In the genomic region with DNA sequence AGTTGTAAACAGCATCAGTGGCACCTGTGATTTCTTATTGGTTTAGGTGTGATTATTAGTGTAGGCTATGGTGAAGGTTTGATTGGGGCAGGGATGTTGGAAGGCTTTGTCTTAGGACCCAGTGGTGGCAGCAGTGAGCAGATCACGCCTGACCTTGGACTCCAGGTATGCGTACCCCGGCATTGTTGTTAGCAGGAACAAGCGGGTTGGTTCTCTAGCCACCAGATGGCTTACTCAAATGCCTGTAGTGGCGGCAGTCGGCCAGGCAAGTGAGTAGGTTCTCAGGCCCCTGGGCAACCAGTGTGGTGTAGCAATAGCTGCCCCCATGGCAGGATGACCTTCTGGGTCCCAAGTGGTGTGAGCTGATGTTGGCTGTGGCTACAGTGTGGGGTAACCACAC, we compare ENCODE assay signal across 1 cellular context.
TF ChIP-seq lines count a peak whose summit lies in the region.

No MANE protein-coding gene starts in this region.

TF ChIP-seq in HCT116, 20 proteins besides CTCF, POLR2A, EP300 and RAD21 (continued from another document):
- TF ChIP-seq, protein P1, sequence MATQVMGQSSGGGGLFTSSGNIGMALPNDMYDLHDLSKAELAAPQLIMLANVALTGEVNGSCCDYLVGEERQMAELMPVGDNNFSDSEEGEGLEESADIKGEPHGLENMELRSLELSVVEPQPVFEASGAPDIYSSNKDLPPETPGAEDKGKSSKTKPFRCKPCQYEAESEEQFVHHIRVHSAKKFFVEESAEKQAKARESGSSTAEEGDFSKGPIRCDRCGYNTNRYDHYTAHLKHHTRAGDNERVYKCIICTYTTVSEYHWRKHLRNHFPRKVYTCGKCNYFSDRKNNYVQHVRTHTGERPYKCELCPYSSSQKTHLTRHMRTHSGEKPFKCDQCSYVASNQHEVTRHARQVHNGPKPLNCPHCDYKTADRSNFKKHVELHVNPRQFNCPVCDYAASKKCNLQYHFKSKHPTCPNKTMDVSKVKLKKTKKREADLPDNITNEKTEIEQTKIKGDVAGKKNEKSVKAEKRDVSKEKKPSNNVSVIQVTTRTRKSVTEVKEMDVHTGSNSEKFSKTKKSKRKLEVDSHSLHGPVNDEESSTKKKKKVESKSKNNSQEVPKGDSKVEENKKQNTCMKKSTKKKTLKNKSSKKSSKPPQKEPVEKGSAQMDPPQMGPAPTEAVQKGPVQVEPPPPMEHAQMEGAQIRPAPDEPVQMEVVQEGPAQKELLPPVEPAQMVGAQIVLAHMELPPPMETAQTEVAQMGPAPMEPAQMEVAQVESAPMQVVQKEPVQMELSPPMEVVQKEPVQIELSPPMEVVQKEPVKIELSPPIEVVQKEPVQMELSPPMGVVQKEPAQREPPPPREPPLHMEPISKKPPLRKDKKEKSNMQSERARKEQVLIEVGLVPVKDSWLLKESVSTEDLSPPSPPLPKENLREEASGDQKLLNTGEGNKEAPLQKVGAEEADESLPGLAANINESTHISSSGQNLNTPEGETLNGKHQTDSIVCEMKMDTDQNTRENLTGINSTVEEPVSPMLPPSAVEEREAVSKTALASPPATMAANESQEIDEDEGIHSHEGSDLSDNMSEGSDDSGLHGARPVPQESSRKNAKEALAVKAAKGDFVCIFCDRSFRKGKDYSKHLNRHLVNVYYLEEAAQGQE (IDR thresholded peaks at IDR 0.05; ENCODE audit: low read depth): no peak
- TF ChIP-seq SRF (IDR thresholded peaks at IDR 0.05; ENCODE audit: low read depth) (no peak), SP1 (IDR thresholded peaks at IDR 0.05; ENCODE audit: low read depth) (no peak), TCF7L2 (IDR thresholded peaks at IDR 0.05; ENCODE audit: borderline replicate concordance, extremely low read depth, insufficient read depth, insufficient read length) (no peak), ELF1 (IDR thresholded peaks at IDR 0.05; ENCODE audit: borderline replicate concordance, low read depth) (no peak), CEBPB (IDR thresholded peaks at IDR 0.05; ENCODE audit: low read depth) (no peak), CBX3 (IDR thresholded peaks at IDR 0.05; ENCODE audit: low read depth) (no peak), JUND (IDR thresholded peaks at IDR 0.05) (no peak), EZH2 (IDR thresholded peaks at IDR 0.05) (no peak), EZH2phosphoT487 (IDR thresholded peaks at IDR 0.05; ENCODE audit: borderline replicate concordance) (no peak)
- TF ChIP-seq, protein P2, sequence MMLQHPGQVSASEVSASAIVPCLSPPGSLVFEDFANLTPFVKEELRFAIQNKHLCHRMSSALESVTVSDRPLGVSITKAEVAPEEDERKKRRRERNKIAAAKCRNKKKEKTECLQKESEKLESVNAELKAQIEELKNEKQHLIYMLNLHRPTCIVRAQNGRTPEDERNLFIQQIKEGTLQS (IDR thresholded peaks at IDR 0.05): no peak
- TF ChIP-seq, protein P3, sequence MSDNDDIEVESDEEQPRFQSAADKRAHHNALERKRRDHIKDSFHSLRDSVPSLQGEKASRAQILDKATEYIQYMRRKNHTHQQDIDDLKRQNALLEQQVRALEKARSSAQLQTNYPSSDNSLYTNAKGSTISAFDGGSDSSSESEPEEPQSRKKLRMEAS (IDR thresholded peaks at IDR 0.05): no peak
- TF ChIP-seq, protein P4, sequence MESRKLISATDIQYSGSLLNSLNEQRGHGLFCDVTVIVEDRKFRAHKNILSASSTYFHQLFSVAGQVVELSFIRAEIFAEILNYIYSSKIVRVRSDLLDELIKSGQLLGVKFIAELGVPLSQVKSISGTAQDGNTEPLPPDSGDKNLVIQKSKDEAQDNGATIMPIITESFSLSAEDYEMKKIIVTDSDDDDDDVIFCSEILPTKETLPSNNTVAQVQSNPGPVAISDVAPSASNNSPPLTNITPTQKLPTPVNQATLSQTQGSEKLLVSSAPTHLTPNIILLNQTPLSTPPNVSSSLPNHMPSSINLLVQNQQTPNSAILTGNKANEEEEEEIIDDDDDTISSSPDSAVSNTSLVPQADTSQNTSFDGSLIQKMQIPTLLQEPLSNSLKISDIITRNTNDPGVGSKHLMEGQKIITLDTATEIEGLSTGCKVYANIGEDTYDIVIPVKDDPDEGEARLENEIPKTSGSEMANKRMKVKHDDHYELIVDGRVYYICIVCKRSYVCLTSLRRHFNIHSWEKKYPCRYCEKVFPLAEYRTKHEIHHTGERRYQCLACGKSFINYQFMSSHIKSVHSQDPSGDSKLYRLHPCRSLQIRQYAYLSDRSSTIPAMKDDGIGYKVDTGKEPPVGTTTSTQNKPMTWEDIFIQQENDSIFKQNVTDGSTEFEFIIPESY (IDR thresholded peaks at IDR 0.05; ENCODE audit: extremely low read depth, insufficient replicate concordance, low read length): no peak
